8 cellular contexts compared by ENCODE assay signal in genomic region chr5:141618030-141618803, GRCh38. TPM values are rescaled to one million over a fixed set of nuclear protein-coding genes. Genes with fewer than 3 reads are reported as not detected.
DNase-seq lines count a peak whose midpoint lies in the region; ATAC-seq and TF ChIP-seq lines count a peak whose summit lies in the region.

No MANE protein-coding gene starts in this region.

- DNase-seq in DMS53 (lab: John Stamatoyannopoulos, UW) (peak; percentile 85), RWPE2 (ENCODE audit: low spot score) (peak; percentile 86), left cardiac atrium (peak; percentile 34), sciatic nerve (ENCODE audit: low spot score) (no peak), amniotic stem cell (lab: John Stamatoyannopoulos, UW) (no peak)

- H3K4me3 Mint-ChIP-seq in activated naive CD8-positive, alpha-beta T cell: peak overlapping the region; percentile 99

- H3K4me1 ChIP-seq in RWPE2 (ENCODE audit: insufficient read depth, poor library complexity, severe bottlenecking): peaks cover 11% of the 10 kb centered on the region

- peak overlapping the region; percentile 88 for H3K27ac ChIP-seq in RWPE2 (ENCODE audit: poor library complexity, severe bottlenecking)

- peak overlapping the region; percentile 96 for H3K27ac Mint-ChIP-seq in activated naive CD8-positive, alpha-beta T cell

- peaks cover 8% of the 10 kb centered on the region for H3K36me3 Mint-ChIP-seq in activated naive CD8-positive, alpha-beta T cell

- intact Hi-C loops in left cardiac atrium (cut with DNase I): loop anchor here in 1 of 2 donors (2.0 kb wide), 1 partner anchor 25 kb away; no protein-coding TSS in a partner anchor
- intact Hi-C loops in sciatic nerve (cut with DNase I): no loop called here

- TF ChIP-seq CTCF in RWPE2 (IDR thresholded peaks at IDR 0.05; ENCODE audit: poor library complexity, severe bottlenecking): no peak

- peaks cover 61% of the 10 kb centered on the region for H3K36me3 ChIP-seq in RWPE2 (ENCODE audit: low read depth)

- H3K4me3 ChIP-seq in RWPE2 (ENCODE audit: severe bottlenecking): peak overlapping the region; percentile 73

- ATAC-seq in GM21360 (IDR thresholded peaks at IDR 0.05; ENCODE audit: unreplicated experiment): peak; percentile 25
- peak; percentile 20 for ATAC-seq in HG03571 (IDR thresholded peaks at IDR 0.05; ENCODE audit: unreplicated experiment)
- ATAC-seq in RWPE2 (ENCODE audit: low read depth): peak; percentile 46
- peak; percentile 47 to 54 for ATAC-seq in left cardiac atrium
- peak; percentile 21 for ATAC-seq in sciatic nerve

- H3K27me3 Mint-ChIP-seq in activated naive CD8-positive, alpha-beta T cell: no peaks in the 10 kb centered on the region

- H3K9me3 ChIP-seq in RWPE2 (ENCODE audit: severe bottlenecking): no peaks in the 10 kb centered on the region

- H3K4me1 Mint-ChIP-seq in activated naive CD8-positive, alpha-beta T cell (ENCODE audit: low read depth): peaks cover 53% of the 10 kb centered on the region

- H3K27me3 ChIP-seq in RWPE2 (ENCODE audit: insufficient read depth, poor library complexity, severe bottlenecking): no peaks in the 10 kb centered on the region

- no peaks in the 10 kb centered on the region for H3K9me3 Mint-ChIP-seq in activated naive CD8-positive, alpha-beta T cell (ENCODE audit: low read depth)

RNA-seq across cellular contexts. Expression of gene DIAPH1, which starts 0.6 kb away (rescaled TPM):
- total RNA-seq in left cardiac atrium: 10 to 100 TPM; 25.9 to 39.4 TPM
- 92.5 TPM for total RNA-seq in sciatic nerve

RNA-seq across cellular contexts. Expression of gene HDAC3, which starts 18.4 kb away (rescaled TPM):
- 10 to 100 TPM; 21.1 to 29.8 TPM for total RNA-seq in left cardiac atrium
- 47.6 TPM for total RNA-seq in sciatic nerve

RNA-seq across cellular contexts. Expression of gene RELL2, which starts 18.6 kb away (rescaled TPM):
- total RNA-seq in left cardiac atrium (1 to 10 TPM; 1.4 to 1.6 TPM), sciatic nerve (0.85 TPM)

RNA-seq across cellular contexts. Expression of gene FCHSD1, which starts 33.0 kb away (rescaled TPM):
- 1 to 10 TPM; 6.1 to 7.3 TPM for total RNA-seq in left cardiac atrium
- 33.0 TPM for total RNA-seq in sciatic nerve

Comparison
In these comparisons a context has a peak if more than half of its experiments do, and no peak if none do; other contexts are left out.
1. DNase-seq: peak in DMS53 (single experiment), RWPE2 (single experiment) and left cardiac atrium (single experiment); none in sciatic nerve (single experiment) and amniotic stem cell (single experiment).
2. Peak in every context shown above with its lines, with median percentiles within 50 percentile points of each other: ATAC-seq.